ENCODE assay signal across 29 cellular contexts in the genomic region with DNA sequence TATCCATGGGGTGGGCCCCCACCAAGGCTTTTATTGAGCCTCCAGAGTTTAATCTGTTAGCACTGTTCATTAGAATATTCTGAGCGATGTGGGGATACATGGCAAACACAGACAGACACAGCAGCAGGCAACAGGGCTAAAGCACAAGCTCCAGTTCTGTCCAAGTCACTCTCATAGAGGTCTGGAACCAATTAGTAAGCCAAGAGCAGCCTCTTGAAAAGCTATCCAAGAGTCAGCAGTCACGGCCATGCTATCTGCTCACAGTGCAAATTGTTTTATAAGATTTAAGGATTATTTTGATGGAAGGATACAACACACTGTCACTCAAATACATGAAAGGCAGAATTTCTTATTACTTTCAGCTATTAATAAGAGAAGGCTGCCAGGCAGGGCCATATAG.
DNase-seq lines count a peak whose midpoint lies in the region; ATAC-seq and TF ChIP-seq lines count a peak whose summit lies in the region.
"Had no signal": no experiment of that assay in that cellular context is flagged by ENCODE, and none has a peak within 500 bp of the region (broad histone marks: within the 10 kb centered on the region; RNA-seq: fewer than 3 reads in every experiment).

No MANE protein-coding gene starts in this region.

- ATAC-seq in HG03354 (IDR thresholded peaks at IDR 0.05; ENCODE audit: poor library complexity, severe bottlenecking, unreplicated experiment), result no peak
- ATAC-seq: activated naive CD4-positive, alpha-beta T cell treated with anti-CD3 and anti-CD28 coated beads, Interleukin-2, amount 50 U/mL, for 72 hours; K562 had no signal

- H3K4me1 ChIP-seq in A673 (ENCODE audit: insufficient read depth, low read length, poor library complexity, severe bottlenecking), result no peaks in the 10 kb centered on the region
- H3K4me1 ChIP-seq: breast epithelium, Caco-2, Peyer's patch, sigmoid colon, tibial nerve had no signal

- no peak for TF ChIP-seq CTCF in A673 (conservative IDR thresholded peaks at IDR 0.05; ENCODE audit: low read depth, low read length)
- no peak for TF ChIP-seq CTCF in AG10803 (conservative IDR thresholded peaks at IDR 0.05; ENCODE audit: low read length)
- TF ChIP-seq CTCF in fibroblast of mammary gland (conservative IDR thresholded peaks at IDR 0.05; ENCODE audit: control insufficient read depth, insufficient read depth, low read depth, low read length), result no peak

- no peaks in the 10 kb centered on the region for H3K9me3 ChIP-seq in A673 (ENCODE audit: low read depth, low read length, poor library complexity, severe bottlenecking)
- H3K9me3 ChIP-seq: Caco-2, Peyer's patch, sigmoid colon, tibial nerve had no signal

- BruUV-seq in A673 (replicated peaks; lab: Mats Ljungman, UMichigan), result no TSS peak

- CTCF ChIA-PET in A673 (lab: Charles Lee), result no interaction called here

- H3K27ac ChIP-seq in A673 (ENCODE audit: low read depth, low read length, poor library complexity, severe bottlenecking), result no peak overlapping the region
- H3K27ac ChIP-seq: breast epithelium, Peyer's patch, sigmoid colon, tibial nerve, WERI-Rb-1 had no signal

- H3K4me3 ChIP-seq in A673 (ENCODE audit: low read depth, low read length, poor library complexity, severe bottlenecking) (no peak overlapping the region), AG10803 (ENCODE audit: low read length) (no peak overlapping the region), fibroblast of mammary gland (ENCODE audit: control insufficient read depth, low read depth, low read length) (no peak overlapping the region)
- H3K4me3 ChIP-seq: breast epithelium, K562, Peyer's patch, sigmoid colon, tibial nerve had no signal

- no peaks in the 10 kb centered on the region for H3K36me3 ChIP-seq in A673 (ENCODE audit: insufficient read depth, low read length, poor library complexity, severe bottlenecking)
- H3K36me3 ChIP-seq: breast epithelium, Peyer's patch, sigmoid colon, tibial nerve, WERI-Rb-1 had no signal

- DNase-seq in A673 (ENCODE audit: low spot score), result peak; percentile 27
- DNase-seq in AG10803 (ENCODE audit: low read depth), result peak; percentile 61
- peak; percentile 41 for DNase-seq in NCI-H69 (lab: John Stamatoyannopoulos, UW)
- DNase-seq in fibroblast of mammary gland (ENCODE audit: low read depth), result peak; percentile 41
- no peak for DNase-seq in NCI-H2029 (lab: John Stamatoyannopoulos, UW)
- no peak for DNase-seq in NCI-H510A (lab: John Stamatoyannopoulos, UW)
- no peak for DNase-seq in central memory CD4-positive, alpha-beta T cell
- DNase-seq: ACHN; activated CD4-positive, alpha-beta T cell treated with anti-CD3 and anti-CD28 coated beads for 4 hours; activated CD8-positive, alpha-beta memory T cell treated with anti-CD3 and anti-CD28 coated beads for 24 hours; activated effector memory CD4-positive, alpha-beta T cell treated with Interleukin-2 at 50 U/mL for 16 hours; activated T-cell treated with anti-CD3 and anti-CD28 coated beads, Interleukin-2, amount 50 U/mL, for 1 hour; Caco-2; DND-41; glutamatergic neuron; NCI-H1105; NCI-H187 treated with DMSO at 0.1 percent for 48 hours; NCI-H526 treated with DMSO at 0.1 percent for 48 hours; Peyer's patch; SIG-M5; sigmoid colon; stimulated activated CD4-positive, alpha-beta T cell treated with anti-CD3 and anti-CD28 coated beads, Interleukin-4, amount 100 ng/mL, for 1 hour; T1000; WERI-Rb-1 had no signal

- intact Hi-C loops in A673 (cut with micrococcal nuclease; ENCODE audit: unreplicated experiment), result no loop called here

- no peaks in the 10 kb centered on the region for H3K27me3 ChIP-seq in A673 (replicated peaks; ENCODE audit: insufficient read depth, low read depth, low read length, poor library complexity)
- H3K27me3 ChIP-seq: breast epithelium, Peyer's patch, sigmoid colon, tibial nerve had no signal

- POLR2A ChIA-PET in A673 (lab: Charles Lee; ENCODE audit: low non-redundant PET), result no interaction called here

Comparison
In these comparisons a context has a peak if more than half of its experiments do, and no peak if none do; other contexts are left out.
1. DNase-seq: peak in A673 (single experiment), AG10803 (single experiment), NCI-H69 (single experiment) and fibroblast of mammary gland (single experiment); none in NCI-H2029 (single experiment), NCI-H510A (single experiment) and central memory CD4-positive, alpha-beta T cell (single experiment).